1 cellular context compared by ENCODE assay signal in the genomic region with DNA sequence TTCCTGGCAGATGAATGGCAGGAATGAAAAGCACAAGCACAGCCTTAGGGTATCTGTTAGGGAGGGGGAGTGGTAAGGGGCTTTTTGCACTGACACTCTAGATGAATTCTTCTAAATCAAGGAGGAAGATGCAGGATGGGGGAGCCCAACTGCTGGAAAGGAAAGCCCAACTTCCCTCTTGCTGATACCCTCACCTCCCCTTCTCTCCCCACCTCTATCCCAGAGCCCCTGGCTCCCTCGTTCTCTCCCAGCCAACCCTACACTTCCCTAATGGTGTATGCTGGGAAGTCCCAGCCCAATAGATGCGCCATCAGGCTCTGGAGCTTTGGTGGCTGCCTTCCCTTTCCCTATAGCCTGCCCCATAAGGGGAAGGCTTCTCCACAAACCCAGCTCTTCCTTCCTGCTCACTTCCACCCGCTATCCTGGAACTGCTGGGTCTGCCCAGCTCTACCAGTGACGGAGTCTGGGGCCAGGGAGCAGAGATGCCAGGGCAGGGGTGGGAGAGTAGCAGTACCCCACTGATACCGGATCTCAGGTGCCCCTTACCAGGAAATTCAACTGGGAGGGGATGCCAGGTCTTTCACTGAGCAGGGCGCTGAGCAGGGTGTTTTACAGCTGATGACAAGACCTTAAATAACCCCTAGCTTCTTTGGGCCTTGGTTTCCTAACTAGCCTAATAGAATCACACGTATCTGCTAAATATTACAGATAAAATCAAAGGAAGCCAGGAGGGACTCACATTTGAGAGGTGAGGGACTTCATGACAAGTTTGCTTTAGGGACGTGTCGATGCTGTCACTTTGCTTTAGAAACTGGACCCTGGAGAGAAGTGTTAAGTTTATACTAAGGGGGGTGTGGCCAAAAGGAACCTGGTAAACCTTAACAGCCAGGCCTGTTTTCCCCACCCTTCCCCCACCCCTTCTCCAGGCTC.
TF ChIP-seq lines count a peak whose summit lies in the region.

No MANE protein-coding gene starts in this region.

TF ChIP-seq in HEK293, 187 proteins besides CTCF, POLR2A, EP300 and RAD21:
- TF ChIP-seq WT1 (tag by site-specific recombination; IDR thresholded peaks at IDR 0.05): no peak
- TF ChIP-seq, protein P1, sequence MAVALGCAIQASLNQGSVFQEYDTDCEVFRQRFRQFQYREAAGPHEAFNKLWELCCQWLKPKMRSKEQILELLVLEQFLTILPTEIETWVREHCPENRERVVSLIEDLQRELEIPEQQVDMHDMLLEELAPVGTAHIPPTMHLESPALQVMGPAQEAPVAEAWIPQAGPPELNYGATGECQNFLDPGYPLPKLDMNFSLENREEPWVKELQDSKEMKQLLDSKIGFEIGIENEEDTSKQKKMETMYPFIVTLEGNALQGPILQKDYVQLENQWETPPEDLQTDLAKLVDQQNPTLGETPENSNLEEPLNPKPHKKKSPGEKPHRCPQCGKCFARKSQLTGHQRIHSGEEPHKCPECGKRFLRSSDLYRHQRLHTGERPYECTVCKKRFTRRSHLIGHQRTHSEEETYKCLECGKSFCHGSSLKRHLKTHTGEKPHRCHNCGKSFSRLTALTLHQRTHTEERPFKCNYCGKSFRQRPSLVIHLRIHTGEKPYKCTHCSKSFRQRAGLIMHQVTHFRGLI (tag by site-specific recombination; IDR thresholded peaks at IDR 0.05): peak; percentile 83
